In the genomic region with DNA sequence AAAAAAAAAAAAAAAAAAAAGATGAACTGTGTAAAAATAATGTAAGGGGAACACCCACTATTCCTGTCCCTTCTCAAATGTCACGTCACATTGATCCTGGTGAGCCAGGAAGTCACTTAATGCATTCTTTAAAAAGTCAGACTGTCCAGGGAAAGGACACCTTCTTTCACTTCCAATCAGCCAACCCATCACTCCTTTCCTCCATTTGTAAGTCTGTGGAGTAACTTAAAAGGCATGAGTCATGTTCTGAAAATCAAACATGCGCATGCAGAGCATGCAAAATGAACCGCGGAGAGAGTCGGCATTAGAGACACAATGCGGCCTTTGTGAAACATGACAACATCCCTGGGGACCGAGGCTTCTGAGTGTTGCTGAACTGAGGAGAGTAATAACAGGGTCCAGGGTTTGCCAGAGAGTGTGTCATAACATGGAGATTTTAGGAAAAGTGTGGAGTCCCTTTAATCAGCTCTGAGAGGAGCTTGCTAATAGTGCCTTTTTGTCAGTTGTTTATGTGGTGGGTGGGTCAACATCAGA, we compare ENCODE assay signal across 1 cellular context.
TF ChIP-seq lines count a peak whose summit lies in the region.

No MANE protein-coding gene starts in this region.

TF ChIP-seq in HepG2, 621 proteins besides CTCF, POLR2A, EP300 and RAD21 (continued from another document and continues in another):
- TF ChIP-seq FOXC1 (CRISPR knock-in tag; IDR thresholded peaks at IDR 0.05; ENCODE audit: borderline replicate concordance) = no peak
- TF ChIP-seq NFE2L2 (IDR thresholded peaks at IDR 0.05; ENCODE audit: low read length) = peak; percentile 77
- TF ChIP-seq RARA (CRISPR knock-in tag; IDR thresholded peaks at IDR 0.05) = peak; percentile 61
- TF ChIP-seq, protein P1, sequence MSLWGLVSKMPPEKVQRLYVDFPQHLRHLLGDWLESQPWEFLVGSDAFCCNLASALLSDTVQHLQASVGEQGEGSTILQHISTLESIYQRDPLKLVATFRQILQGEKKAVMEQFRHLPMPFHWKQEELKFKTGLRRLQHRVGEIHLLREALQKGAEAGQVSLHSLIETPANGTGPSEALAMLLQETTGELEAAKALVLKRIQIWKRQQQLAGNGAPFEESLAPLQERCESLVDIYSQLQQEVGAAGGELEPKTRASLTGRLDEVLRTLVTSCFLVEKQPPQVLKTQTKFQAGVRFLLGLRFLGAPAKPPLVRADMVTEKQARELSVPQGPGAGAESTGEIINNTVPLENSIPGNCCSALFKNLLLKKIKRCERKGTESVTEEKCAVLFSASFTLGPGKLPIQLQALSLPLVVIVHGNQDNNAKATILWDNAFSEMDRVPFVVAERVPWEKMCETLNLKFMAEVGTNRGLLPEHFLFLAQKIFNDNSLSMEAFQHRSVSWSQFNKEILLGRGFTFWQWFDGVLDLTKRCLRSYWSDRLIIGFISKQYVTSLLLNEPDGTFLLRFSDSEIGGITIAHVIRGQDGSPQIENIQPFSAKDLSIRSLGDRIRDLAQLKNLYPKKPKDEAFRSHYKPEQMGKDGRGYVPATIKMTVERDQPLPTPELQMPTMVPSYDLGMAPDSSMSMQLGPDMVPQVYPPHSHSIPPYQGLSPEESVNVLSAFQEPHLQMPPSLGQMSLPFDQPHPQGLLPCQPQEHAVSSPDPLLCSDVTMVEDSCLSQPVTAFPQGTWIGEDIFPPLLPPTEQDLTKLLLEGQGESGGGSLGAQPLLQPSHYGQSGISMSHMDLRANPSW (CRISPR knock-in tag; IDR thresholded peaks at IDR 0.05; ENCODE audit: borderline replicate concordance) = 0 out of 2 replicates have a peak, but pooled peaks have one; percentile 25
- TF ChIP-seq PPARG (CRISPR knock-in tag; conservative IDR thresholded peaks at IDR 0.05) = 0 out of 2 replicates have a peak, but pooled peaks have one; percentile 16
- TF ChIP-seq ARNTL (CRISPR knock-in tag; IDR thresholded peaks at IDR 0.05) = 0 out of 2 replicates have a peak, but pooled peaks have one; percentile 24
- TF ChIP-seq, protein P2, sequence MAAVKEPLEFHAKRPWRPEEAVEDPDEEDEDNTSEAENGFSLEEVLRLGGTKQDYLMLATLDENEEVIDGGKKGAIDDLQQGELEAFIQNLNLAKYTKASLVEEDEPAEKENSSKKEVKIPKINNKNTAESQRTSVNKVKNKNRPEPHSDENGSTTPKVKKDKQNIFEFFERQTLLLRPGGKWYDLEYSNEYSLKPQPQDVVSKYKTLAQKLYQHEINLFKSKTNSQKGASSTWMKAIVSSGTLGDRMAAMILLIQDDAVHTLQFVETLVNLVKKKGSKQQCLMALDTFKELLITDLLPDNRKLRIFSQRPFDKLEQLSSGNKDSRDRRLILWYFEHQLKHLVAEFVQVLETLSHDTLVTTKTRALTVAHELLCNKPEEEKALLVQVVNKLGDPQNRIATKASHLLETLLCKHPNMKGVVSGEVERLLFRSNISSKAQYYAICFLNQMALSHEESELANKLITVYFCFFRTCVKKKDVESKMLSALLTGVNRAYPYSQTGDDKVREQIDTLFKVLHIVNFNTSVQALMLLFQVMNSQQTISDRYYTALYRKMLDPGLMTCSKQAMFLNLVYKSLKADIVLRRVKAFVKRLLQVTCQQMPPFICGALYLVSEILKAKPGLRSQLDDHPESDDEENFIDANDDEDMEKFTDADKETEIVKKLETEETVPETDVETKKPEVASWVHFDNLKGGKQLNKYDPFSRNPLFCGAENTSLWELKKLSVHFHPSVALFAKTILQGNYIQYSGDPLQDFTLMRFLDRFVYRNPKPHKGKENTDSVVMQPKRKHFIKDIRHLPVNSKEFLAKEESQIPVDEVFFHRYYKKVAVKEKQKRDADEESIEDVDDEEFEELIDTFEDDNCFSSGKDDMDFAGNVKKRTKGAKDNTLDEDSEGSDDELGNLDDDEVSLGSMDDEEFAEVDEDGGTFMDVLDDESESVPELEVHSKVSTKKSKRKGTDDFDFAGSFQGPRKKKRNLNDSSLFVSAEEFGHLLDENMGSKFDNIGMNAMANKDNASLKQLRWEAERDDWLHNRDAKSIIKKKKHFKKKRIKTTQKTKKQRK (IDR thresholded peaks at IDR 0.05; ENCODE audit: low read length) = no peak
- TF ChIP-seq NCOA2 (CRISPR knock-in tag; IDR thresholded peaks at IDR 0.05) = 0 out of 2 replicates have a peak, but pooled peaks have one; percentile 34
- TF ChIP-seq, protein P3, sequence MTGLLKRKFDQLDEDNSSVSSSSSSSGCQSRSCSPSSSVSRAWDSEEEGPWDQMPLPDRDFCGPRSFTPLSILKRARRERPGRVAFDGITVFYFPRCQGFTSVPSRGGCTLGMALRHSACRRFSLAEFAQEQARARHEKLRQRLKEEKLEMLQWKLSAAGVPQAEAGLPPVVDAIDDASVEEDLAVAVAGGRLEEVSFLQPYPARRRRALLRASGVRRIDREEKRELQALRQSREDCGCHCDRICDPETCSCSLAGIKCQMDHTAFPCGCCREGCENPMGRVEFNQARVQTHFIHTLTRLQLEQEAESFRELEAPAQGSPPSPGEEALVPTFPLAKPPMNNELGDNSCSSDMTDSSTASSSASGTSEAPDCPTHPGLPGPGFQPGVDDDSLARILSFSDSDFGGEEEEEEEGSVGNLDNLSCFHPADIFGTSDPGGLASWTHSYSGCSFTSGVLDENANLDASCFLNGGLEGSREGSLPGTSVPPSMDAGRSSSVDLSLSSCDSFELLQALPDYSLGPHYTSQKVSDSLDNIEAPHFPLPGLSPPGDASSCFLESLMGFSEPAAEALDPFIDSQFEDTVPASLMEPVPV (CRISPR knock-in tag; IDR thresholded peaks at IDR 0.05) = no peak
- TF ChIP-seq, protein P4, sequence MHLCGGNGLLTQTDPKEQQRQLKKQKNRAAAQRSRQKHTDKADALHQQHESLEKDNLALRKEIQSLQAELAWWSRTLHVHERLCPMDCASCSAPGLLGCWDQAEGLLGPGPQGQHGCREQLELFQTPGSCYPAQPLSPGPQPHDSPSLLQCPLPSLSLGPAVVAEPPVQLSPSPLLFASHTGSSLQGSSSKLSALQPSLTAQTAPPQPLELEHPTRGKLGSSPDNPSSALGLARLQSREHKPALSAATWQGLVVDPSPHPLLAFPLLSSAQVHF (CRISPR knock-in tag; IDR thresholded peaks at IDR 0.05) = no peak
- peak; percentile 76 for TF ChIP-seq PHF21A (CRISPR knock-in tag; IDR thresholded peaks at IDR 0.05)
- TF ChIP-seq, protein P5, sequence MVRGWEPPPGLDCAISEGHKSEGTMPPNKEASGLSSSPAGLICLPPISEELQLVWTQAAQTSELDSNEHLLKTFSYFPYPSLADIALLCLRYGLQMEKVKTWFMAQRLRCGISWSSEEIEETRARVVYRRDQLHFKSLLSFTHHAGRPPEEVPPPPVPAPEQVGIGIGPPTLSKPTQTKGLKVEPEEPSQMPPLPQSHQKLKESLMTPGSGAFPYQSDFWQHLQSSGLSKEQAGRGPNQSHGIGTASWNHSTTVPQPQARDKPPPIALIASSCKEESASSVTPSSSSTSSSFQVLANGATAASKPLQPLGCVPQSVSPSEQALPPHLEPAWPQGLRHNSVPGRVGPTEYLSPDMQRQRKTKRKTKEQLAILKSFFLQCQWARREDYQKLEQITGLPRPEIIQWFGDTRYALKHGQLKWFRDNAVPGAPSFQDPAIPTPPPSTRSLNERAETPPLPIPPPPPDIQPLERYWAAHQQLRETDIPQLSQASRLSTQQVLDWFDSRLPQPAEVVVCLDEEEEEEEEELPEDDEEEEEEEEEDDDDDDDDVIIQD (CRISPR knock-in tag; IDR thresholded peaks at IDR 0.05; ENCODE audit: low read depth) = peak; percentile 61
- peak; percentile 95 for TF ChIP-seq ZNF644 (CRISPR knock-in tag; IDR thresholded peaks at IDR 0.05; ENCODE audit: low read depth)
- TF ChIP-seq, protein P6, sequence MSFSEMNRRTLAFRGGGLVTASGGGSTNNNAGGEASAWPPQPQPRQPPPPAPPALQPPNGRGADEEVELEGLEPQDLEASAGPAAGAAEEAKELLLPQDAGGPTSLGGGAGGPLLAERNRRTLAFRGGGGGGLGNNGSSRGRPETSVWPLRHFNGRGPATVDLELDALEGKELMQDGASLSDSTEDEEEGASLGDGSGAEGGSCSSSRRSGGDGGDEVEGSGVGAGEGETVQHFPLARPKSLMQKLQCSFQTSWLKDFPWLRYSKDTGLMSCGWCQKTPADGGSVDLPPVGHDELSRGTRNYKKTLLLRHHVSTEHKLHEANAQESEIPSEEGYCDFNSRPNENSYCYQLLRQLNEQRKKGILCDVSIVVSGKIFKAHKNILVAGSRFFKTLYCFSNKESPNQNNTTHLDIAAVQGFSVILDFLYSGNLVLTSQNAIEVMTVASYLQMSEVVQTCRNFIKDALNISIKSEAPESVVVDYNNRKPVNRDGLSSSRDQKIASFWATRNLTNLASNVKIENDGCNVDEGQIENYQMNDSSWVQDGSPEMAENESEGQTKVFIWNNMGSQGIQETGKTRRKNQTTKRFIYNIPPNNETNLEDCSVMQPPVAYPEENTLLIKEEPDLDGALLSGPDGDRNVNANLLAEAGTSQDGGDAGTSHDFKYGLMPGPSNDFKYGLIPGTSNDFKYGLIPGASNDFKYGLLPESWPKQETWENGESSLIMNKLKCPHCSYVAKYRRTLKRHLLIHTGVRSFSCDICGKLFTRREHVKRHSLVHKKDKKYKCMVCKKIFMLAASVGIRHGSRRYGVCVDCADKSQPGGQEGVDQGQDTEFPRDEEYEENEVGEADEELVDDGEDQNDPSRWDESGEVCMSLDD (CRISPR knock-in tag; IDR thresholded peaks at IDR 0.05; ENCODE audit: borderline replicate concordance) = no peak
- TF ChIP-seq KAT8 (CRISPR knock-in tag; IDR thresholded peaks at IDR 0.05) = peak; percentile 66; the same call in 1 of the 2 replicates
- TF ChIP-seq ZFX (CRISPR knock-in tag; IDR thresholded peaks at IDR 0.05; ENCODE audit: low read depth) = peak; percentile 44
- TF ChIP-seq FOXO1 (CRISPR knock-in tag; IDR thresholded peaks at IDR 0.05) = peak; percentile 54; the same call in 1 of the 2 replicates
- peak; percentile 21; the same call in 1 of the 2 replicates for TF ChIP-seq ATF7 (IDR thresholded peaks at IDR 0.05)
- TF ChIP-seq ATF7 (CRISPR knock-in tag; IDR thresholded peaks at IDR 0.05) = peak; percentile 24; the same call in 1 of the 2 replicates
- peak; percentile 45; the same call in 1 of the 2 replicates for TF ChIP-seq NR2F2 (IDR thresholded peaks at IDR 0.05; ENCODE audit: borderline replicate concordance, low read depth)
- TF ChIP-seq TBX2 (CRISPR knock-in tag; IDR thresholded peaks at IDR 0.05; ENCODE audit: borderline replicate concordance) = peak; percentile 59; the same call in 1 of the 2 replicates
- peak; percentile 87 for TF ChIP-seq SALL1 (CRISPR knock-in tag; IDR thresholded peaks at IDR 0.05)
- TF ChIP-seq ZNF543 (CRISPR knock-in tag; IDR thresholded peaks at IDR 0.05) = no peak
- no peak for TF ChIP-seq ZNF138 (CRISPR knock-in tag; IDR thresholded peaks at IDR 0.05; ENCODE audit: low read depth)
- no peak for TF ChIP-seq ZNF790 (CRISPR knock-in tag; IDR thresholded peaks at IDR 0.05; ENCODE audit: borderline replicate concordance)
- peak; percentile 44; the same call in 1 of the 2 replicates for TF ChIP-seq ETV5 (CRISPR knock-in tag; IDR thresholded peaks at IDR 0.05; ENCODE audit: borderline replicate concordance)
- 0 out of 2 replicates have a peak, but pooled peaks have one; percentile 44 for TF ChIP-seq KDM2A (CRISPR knock-in tag; IDR thresholded peaks at IDR 0.05; ENCODE audit: borderline replicate concordance, low read depth)
- TF ChIP-seq ISL2 (CRISPR knock-in tag; IDR thresholded peaks at IDR 0.05) = peak; percentile 60
- peak; percentile 76; the same call in 1 of the 2 replicates for TF ChIP-seq EHMT2 (IDR thresholded peaks at IDR 0.05; ENCODE audit: borderline replicate concordance, low read depth, low read length)
- TF ChIP-seq, protein P7, sequence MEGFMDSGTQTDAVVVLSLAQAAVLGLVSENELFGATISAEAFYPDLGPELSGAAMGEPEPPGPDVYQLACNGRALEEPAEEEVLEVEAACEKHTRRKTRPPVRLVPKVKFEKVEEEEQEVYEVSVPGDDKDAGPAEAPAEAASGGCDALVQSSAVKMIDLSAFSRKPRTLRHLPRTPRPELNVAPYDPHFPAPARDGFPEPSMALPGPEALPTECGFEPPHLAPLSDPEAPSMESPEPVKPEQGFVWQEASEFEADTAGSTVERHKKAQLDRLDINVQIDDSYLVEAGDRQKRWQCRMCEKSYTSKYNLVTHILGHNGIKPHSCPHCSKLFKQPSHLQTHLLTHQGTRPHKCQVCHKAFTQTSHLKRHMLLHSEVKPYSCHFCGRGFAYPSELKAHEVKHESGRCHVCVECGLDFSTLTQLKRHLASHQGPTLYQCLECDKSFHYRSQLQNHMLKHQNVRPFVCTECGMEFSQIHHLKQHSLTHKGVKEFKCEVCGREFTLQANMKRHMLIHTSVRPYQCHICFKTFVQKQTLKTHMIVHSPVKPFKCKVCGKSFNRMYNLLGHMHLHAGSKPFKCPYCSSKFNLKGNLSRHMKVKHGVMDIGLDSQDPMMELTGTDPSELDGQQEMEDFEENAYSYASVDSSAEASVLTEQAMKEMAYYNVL (CRISPR knock-in tag; IDR thresholded peaks at IDR 0.05; ENCODE audit: borderline replicate concordance) = peak; percentile 62; the same call in 1 of the 2 replicates
- TF ChIP-seq, protein P8, sequence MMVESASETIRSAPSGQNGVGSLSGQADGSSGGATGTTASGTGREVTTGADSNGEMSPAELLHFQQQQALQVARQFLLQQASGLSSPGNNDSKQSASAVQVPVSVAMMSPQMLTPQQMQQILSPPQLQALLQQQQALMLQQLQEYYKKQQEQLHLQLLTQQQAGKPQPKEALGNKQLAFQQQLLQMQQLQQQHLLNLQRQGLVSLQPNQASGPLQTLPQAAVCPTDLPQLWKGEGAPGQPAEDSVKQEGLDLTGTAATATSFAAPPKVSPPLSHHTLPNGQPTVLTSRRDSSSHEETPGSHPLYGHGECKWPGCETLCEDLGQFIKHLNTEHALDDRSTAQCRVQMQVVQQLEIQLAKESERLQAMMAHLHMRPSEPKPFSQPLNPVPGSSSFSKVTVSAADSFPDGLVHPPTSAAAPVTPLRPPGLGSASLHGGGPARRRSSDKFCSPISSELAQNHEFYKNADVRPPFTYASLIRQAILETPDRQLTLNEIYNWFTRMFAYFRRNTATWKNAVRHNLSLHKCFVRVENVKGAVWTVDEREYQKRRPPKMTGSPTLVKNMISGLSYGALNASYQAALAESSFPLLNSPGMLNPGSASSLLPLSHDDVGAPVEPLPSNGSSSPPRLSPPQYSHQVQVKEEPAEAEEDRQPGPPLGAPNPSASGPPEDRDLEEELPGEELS (CRISPR knock-in tag; IDR thresholded peaks at IDR 0.05) = peak; percentile 81
- TF ChIP-seq CHD4 (IDR thresholded peaks at IDR 0.05; ENCODE audit: borderline replicate concordance, low read length) = no peak
- TF ChIP-seq, protein P9, sequence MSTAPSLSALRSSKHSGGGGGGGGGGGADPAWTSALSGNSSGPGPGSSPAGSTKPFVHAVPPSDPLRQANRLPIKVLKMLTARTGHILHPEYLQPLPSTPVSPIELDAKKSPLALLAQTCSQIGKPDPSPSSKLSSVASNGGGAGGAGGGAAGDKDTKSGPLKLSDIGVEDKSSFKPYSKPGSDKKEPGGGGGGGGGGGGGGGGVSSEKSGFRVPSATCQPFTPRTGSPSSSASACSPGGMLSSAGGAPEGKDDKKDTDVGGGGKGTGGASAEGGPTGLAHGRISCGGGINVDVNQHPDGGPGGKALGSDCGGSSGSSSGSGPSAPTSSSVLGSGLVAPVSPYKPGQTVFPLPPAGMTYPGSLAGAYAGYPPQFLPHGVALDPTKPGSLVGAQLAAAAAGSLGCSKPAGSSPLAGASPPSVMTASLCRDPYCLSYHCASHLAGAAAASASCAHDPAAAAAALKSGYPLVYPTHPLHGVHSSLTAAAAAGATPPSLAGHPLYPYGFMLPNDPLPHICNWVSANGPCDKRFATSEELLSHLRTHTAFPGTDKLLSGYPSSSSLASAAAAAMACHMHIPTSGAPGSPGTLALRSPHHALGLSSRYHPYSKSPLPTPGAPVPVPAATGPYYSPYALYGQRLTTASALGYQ (CRISPR knock-in tag; IDR thresholded peaks at IDR 0.05) = peak; percentile 50; the same call in 1 of the 2 replicates
- TF ChIP-seq HDAC1 (CRISPR knock-in tag; IDR thresholded peaks at IDR 0.05) = peak; percentile 48; the same call in 1 of the 2 replicates
- peak; percentile 33; the same call in 1 of the 2 replicates for TF ChIP-seq HNF4G (IDR thresholded peaks at IDR 0.05; ENCODE audit: borderline replicate concordance, low read depth, low read length)
- no peak for TF ChIP-seq HNF4G (CRISPR knock-in tag; IDR thresholded peaks at IDR 0.05; ENCODE audit: borderline replicate concordance, low read depth)
